Comparison of ENCODE assay signal across 1 cellular context in genomic region chr2:53851052-53851757, GRCh38.
TF ChIP-seq lines count a peak whose summit lies in the region.
"Not testable (repeated sequence)": the region's sequence is repeated elsewhere in the genome, so short reads cannot be mapped to it uniquely, and the experiment has no call there.

No MANE protein-coding gene starts in this region.

TF ChIP-seq in HepG2, 621 proteins besides CTCF, POLR2A, EP300 and RAD21 (continued from another document):
- TF ChIP-seq, protein P1, sequence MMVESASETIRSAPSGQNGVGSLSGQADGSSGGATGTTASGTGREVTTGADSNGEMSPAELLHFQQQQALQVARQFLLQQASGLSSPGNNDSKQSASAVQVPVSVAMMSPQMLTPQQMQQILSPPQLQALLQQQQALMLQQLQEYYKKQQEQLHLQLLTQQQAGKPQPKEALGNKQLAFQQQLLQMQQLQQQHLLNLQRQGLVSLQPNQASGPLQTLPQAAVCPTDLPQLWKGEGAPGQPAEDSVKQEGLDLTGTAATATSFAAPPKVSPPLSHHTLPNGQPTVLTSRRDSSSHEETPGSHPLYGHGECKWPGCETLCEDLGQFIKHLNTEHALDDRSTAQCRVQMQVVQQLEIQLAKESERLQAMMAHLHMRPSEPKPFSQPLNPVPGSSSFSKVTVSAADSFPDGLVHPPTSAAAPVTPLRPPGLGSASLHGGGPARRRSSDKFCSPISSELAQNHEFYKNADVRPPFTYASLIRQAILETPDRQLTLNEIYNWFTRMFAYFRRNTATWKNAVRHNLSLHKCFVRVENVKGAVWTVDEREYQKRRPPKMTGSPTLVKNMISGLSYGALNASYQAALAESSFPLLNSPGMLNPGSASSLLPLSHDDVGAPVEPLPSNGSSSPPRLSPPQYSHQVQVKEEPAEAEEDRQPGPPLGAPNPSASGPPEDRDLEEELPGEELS (CRISPR knock-in tag; IDR thresholded peaks at IDR 0.05): peak; percentile 96
- TF ChIP-seq FOXO1 (CRISPR knock-in tag; IDR thresholded peaks at IDR 0.05) (peak; percentile 89), TGIF2 (CRISPR knock-in tag; IDR thresholded peaks at IDR 0.05) (peak; percentile 28; the same call in 1 of the 2 replicates), SOX5 (CRISPR knock-in tag; IDR thresholded peaks at IDR 0.05; ENCODE audit: borderline replicate concordance) (peak; percentile 78), KLF16 (CRISPR knock-in tag; IDR thresholded peaks at IDR 0.05) (peak in 1 of 2 experiments; percentile 91; a peak in 2 of 4 replicates), MED1 (CRISPR knock-in tag; IDR thresholded peaks at IDR 0.05) (peak; percentile 65), NCOR1 (IDR thresholded peaks at IDR 0.05; ENCODE audit: borderline replicate concordance, low read length) (peak; percentile 88), ZBTB33 (CRISPR knock-in tag; IDR thresholded peaks at IDR 0.05) (0 out of 2 replicates have a peak, but pooled peaks have one; percentile 44), TCF7 (IDR thresholded peaks at IDR 0.05; ENCODE audit: low read depth) (peak; percentile 44), ZNF24 (IDR thresholded peaks at IDR 0.05) (0 out of 2 replicates have a peak, but pooled peaks have one; percentile 62), NCOA2 (CRISPR knock-in tag; IDR thresholded peaks at IDR 0.05) (peak; percentile 81), ZNF614 (CRISPR knock-in tag; IDR thresholded peaks at IDR 0.05; ENCODE audit: borderline replicate concordance) (peak; percentile 52; the same call in 1 of the 2 replicates), RXRA (CRISPR knock-in tag; IDR thresholded peaks at IDR 0.05) (peak; percentile 56; the same call in 1 of the 2 replicates), ZNF33B (CRISPR knock-in tag; IDR thresholded peaks at IDR 0.05) (0 out of 2 replicates have a peak, but pooled peaks have one; percentile 31), GFI1 (CRISPR knock-in tag; IDR thresholded peaks at IDR 0.05; ENCODE audit: borderline replicate concordance) (peak; percentile 98), DPF2 (CRISPR knock-in tag; IDR thresholded peaks at IDR 0.05; ENCODE audit: borderline replicate concordance, low read depth) (peak; percentile 82), ZMYM3 (CRISPR knock-in tag; IDR thresholded peaks at IDR 0.05) (peak; percentile 56; the same call in 1 of the 2 replicates), ARID4A (CRISPR knock-in tag; IDR thresholded peaks at IDR 0.05; ENCODE audit: borderline replicate concordance) (peak; percentile 32; the same call in 1 of the 2 replicates), MIER2 (CRISPR knock-in tag; IDR thresholded peaks at IDR 0.05) (0 out of 2 replicates have a peak, but pooled peaks have one; percentile 36), GATAD2A (CRISPR knock-in tag; IDR thresholded peaks at IDR 0.05) (peak; percentile 98), CEBPG (CRISPR knock-in tag; IDR thresholded peaks at IDR 0.05) (peak; percentile 99), HOXA5 (CRISPR knock-in tag; IDR thresholded peaks at IDR 0.05) (peak; percentile 67; the same call in 1 of the 2 replicates), CREB1 (CRISPR knock-in tag; IDR thresholded peaks at IDR 0.05) (peak; percentile 29; the same call in 1 of the 2 replicates), YEATS2 (CRISPR knock-in tag; IDR thresholded peaks at IDR 0.05; ENCODE audit: borderline replicate concordance) (0 out of 2 replicates have a peak, but pooled peaks have one; percentile 34), ZNF12 (CRISPR knock-in tag; IDR thresholded peaks at IDR 0.05) (peak; percentile 46; the same call in 1 of the 2 replicates), FOSL2 (CRISPR knock-in tag; IDR thresholded peaks at IDR 0.05) (peak; percentile 58), FOXA1 (CRISPR knock-in tag; IDR thresholded peaks at IDR 0.05) (peak; percentile 82), ZKSCAN8 (CRISPR knock-in tag; IDR thresholded peaks at IDR 0.05; ENCODE audit: borderline replicate concordance) (0 out of 2 replicates have a peak, but pooled peaks have one; percentile 22), PAF1 (CRISPR knock-in tag; IDR thresholded peaks at IDR 0.05) (0 out of 2 replicates have a peak, but pooled peaks have one; percentile 67), RARA (CRISPR knock-in tag; IDR thresholded peaks at IDR 0.05) (peak; percentile 74), ZNF3 (CRISPR knock-in tag; IDR thresholded peaks at IDR 0.05) (peak; percentile 70; the same call in 1 of the 2 replicates), ZNF292 (CRISPR knock-in tag; IDR thresholded peaks at IDR 0.05; ENCODE audit: borderline replicate concordance, low read depth) (peak; percentile 36; the same call in 1 of the 2 replicates), KAT8 (CRISPR knock-in tag; IDR thresholded peaks at IDR 0.05) (peak; percentile 65; the same call in 1 of the 2 replicates), TARDBP (CRISPR knock-in tag; IDR thresholded peaks at IDR 0.05) (peak; percentile 50; the same call in 1 of the 2 replicates), KDM3A (CRISPR knock-in tag; IDR thresholded peaks at IDR 0.05; ENCODE audit: low read depth) (peak; percentile 58; the same call in 1 of the 2 replicates), ZNF331 (CRISPR knock-in tag; IDR thresholded peaks at IDR 0.05) (peak; percentile 78; the same call in 1 of the 2 replicates), MIER3 (CRISPR knock-in tag; IDR thresholded peaks at IDR 0.05; ENCODE audit: borderline replicate concordance) (peak; percentile 73; the same call in 1 of the 2 replicates), CHD4 (IDR thresholded peaks at IDR 0.05; ENCODE audit: borderline replicate concordance, low read length) (peak; percentile 65; the same call in 1 of the 2 replicates), KLF6 (CRISPR knock-in tag; IDR thresholded peaks at IDR 0.05) (0 out of 2 replicates have a peak, but pooled peaks have one; percentile 26)
- TF ChIP-seq, protein P2, sequence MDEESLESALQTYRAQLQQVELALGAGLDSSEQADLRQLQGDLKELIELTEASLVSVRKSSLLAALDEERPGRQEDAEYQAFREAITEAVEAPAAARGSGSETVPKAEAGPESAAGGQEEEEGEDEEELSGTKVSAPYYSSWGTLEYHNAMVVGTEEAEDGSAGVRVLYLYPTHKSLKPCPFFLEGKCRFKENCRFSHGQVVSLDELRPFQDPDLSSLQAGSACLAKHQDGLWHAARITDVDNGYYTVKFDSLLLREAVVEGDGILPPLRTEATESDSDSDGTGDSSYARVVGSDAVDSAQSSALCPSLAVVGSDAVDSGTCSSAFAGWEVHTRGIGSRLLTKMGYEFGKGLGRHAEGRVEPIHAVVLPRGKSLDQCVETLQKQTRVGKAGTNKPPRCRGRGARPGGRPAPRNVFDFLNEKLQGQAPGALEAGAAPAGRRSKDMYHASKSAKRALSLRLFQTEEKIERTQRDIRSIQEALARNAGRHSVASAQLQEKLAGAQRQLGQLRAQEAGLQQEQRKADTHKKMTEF (CRISPR knock-in tag; IDR thresholded peaks at IDR 0.05): peak; percentile 74; the same call in 1 of the 2 replicates
- TF ChIP-seq CREB1, FOXA1 (IDR thresholded peaks at IDR 0.05): not testable (repeated sequence)
- TF ChIP-seq, protein P3, sequence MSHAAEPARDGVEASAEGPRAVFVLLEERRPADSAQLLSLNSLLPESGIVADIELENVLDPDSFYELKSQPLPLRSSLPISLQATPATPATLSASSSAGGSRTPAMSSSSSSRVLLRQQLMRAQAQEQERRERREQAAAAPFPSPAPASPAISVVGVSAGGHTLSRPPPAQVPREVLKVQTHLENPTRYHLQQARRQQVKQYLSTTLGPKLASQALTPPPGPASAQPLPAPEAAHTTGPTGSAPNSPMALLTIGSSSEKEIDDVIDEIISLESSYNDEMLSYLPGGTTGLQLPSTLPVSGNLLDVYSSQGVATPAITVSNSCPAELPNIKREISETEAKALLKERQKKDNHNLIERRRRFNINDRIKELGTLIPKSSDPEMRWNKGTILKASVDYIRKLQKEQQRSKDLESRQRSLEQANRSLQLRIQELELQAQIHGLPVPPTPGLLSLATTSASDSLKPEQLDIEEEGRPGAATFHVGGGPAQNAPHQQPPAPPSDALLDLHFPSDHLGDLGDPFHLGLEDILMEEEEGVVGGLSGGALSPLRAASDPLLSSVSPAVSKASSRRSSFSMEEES (CRISPR knock-in tag; IDR thresholded peaks at IDR 0.05): peak; percentile 72
- TF ChIP-seq, protein P4, sequence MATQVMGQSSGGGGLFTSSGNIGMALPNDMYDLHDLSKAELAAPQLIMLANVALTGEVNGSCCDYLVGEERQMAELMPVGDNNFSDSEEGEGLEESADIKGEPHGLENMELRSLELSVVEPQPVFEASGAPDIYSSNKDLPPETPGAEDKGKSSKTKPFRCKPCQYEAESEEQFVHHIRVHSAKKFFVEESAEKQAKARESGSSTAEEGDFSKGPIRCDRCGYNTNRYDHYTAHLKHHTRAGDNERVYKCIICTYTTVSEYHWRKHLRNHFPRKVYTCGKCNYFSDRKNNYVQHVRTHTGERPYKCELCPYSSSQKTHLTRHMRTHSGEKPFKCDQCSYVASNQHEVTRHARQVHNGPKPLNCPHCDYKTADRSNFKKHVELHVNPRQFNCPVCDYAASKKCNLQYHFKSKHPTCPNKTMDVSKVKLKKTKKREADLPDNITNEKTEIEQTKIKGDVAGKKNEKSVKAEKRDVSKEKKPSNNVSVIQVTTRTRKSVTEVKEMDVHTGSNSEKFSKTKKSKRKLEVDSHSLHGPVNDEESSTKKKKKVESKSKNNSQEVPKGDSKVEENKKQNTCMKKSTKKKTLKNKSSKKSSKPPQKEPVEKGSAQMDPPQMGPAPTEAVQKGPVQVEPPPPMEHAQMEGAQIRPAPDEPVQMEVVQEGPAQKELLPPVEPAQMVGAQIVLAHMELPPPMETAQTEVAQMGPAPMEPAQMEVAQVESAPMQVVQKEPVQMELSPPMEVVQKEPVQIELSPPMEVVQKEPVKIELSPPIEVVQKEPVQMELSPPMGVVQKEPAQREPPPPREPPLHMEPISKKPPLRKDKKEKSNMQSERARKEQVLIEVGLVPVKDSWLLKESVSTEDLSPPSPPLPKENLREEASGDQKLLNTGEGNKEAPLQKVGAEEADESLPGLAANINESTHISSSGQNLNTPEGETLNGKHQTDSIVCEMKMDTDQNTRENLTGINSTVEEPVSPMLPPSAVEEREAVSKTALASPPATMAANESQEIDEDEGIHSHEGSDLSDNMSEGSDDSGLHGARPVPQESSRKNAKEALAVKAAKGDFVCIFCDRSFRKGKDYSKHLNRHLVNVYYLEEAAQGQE (IDR thresholded peaks at IDR 0.05; ENCODE audit: borderline replicate concordance in 1 of 2, low read depth in 1 of 2, low read length in 2 of 2): peak in 1 of 2 experiments; percentile 23; a peak in 1 of 4 replicates
- TF ChIP-seq, protein P5, sequence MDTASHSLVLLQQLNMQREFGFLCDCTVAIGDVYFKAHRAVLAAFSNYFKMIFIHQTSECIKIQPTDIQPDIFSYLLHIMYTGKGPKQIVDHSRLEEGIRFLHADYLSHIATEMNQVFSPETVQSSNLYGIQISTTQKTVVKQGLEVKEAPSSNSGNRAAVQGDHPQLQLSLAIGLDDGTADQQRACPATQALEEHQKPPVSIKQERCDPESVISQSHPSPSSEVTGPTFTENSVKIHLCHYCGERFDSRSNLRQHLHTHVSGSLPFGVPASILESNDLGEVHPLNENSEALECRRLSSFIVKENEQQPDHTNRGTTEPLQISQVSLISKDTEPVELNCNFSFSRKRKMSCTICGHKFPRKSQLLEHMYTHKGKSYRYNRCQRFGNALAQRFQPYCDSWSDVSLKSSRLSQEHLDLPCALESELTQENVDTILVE (CRISPR knock-in tag; IDR thresholded peaks at IDR 0.05): peak; percentile 82; the same call in 1 of the 2 replicates
